ENCODE assay signal across 19 cellular contexts in the genomic region with DNA sequence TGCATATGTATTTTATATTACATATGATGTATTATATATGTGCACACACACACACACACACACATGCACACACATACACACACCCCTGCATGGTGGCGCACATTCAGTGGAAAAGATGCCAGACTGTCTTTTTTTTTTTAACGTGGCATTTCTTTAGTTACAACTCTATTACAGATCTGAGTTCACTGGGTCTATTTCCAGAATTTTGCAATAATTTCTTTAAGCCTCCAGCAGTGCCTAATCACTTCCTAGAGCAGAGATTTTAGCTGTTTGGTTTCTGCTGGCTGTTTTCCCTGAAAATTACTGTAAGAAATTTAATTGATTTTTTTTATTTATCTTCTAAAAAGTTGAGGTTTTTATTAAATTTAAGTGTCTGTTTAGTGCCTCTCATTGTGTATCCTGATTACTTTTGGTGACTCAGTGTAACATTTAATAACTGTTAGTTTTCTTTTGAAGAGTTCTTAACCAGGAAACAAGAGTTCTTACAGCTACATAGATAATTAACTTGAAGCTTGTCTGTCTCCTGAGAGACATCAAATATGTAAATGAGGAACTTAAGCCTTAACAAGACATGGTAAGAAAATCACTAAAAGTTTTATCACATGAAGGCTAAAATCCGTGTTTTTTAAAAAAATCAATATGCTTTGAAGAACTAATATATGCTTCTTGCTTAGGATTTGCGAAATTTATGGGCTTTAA.
DNase-seq lines count a peak whose midpoint lies in the region; ATAC-seq, FAIRE-seq and TF ChIP-seq lines count a peak whose summit lies in the region.
"Had no signal": no experiment of that assay in that cellular context is flagged by ENCODE, and none has a peak within 500 bp of the region (broad histone marks: within the 10 kb centered on the region; RNA-seq: fewer than 3 reads in every experiment).

No MANE protein-coding gene starts in this region.

- CTCF ChIA-PET in HepG2 (lab: Yijun Ruan, JAX; ENCODE audit: low intra/inter-chr PET ratio, low total read pairs) = no interaction called here

- H3K9ac ChIP-seq in HepG2 (ENCODE audit: insufficient read depth, low read depth, low read length) (no peak overlapping the region), smooth muscle cell (ENCODE audit: low read depth) (no peak overlapping the region)

- no peak for TF ChIP-seq POLR2A in right lobe of liver (IDR thresholded peaks at IDR 0.05)
- TF ChIP-seq POLR2A in HepG2 (IDR thresholded peaks at IDR 0.05; ENCODE audit: insufficient read depth in 1 of 2, low read depth in 2 of 2, low read length in 2 of 2) = no peak

- H3K4me3 ChIP-seq in right lobe of liver (no peak overlapping the region), HepG2 (replicated peaks in 1 of 3; ENCODE audit: insufficient read depth in 1 of 3, low read depth in 2 of 3, low read length in 3 of 3) (no peak overlapping the region), smooth muscle cell (no peak overlapping the region)
- H3K4me3 ChIP-seq: K562, MG63, SJSA1 had no signal

- peaks cover 0 to 12% (median 2%) of the 10 kb centered on the region in 4 donors for H3K4me1 ChIP-seq in right lobe of liver
- H3K4me1 ChIP-seq in HepG2 (ENCODE audit: insufficient read depth, low read length) = no peaks in the 10 kb centered on the region
- H3K4me1 ChIP-seq in smooth muscle cell (ENCODE audit: low read depth) = no peaks in the 10 kb centered on the region
- H3K4me1 ChIP-seq: SJSA1 had no signal

- H3K4me2 ChIP-seq in HepG2 (ENCODE audit: low read depth, low read length) (no peak overlapping the region), smooth muscle cell (peak overlapping the region; percentile 13)

- intact Hi-C loops in right lobe of liver (cut with DNase I) = no loop called here
- intact Hi-C loops in HepG2 (cut with micrococcal nuclease; ENCODE audit: unreplicated experiment) = no loop called here
- intact Hi-C loops in head of caudate nucleus (cut with DNase I) = no loop called here

- H2AFZ ChIP-seq in HepG2 (ENCODE audit: low read length) (no peak overlapping the region), smooth muscle cell (ENCODE audit: low read depth) (peak overlapping the region; percentile 65)

- DNase-seq in right lobe of liver (no peak), HepG2 (ENCODE audit: low spot score) (no peak), NCI-H748 treated with DMSO at 0.1 percent for 48 hours (lab: John Stamatoyannopoulos, UW) (peak; percentile 60), fibroblast of peridontal ligament (ENCODE audit: extremely low read depth) (peak; percentile 13), smooth muscle cell (lab: John Stamatoyannopoulos, UW; ENCODE audit: unreplicated experiment) (no peak), iPS-NIHi11 (ENCODE audit: low spot score) (no peak), head of caudate nucleus (no peak)
- no peak for DNase-seq in activated CD8-positive, alpha-beta memory T cell treated with anti-CD3 and anti-CD28 coated beads for 24 hours
- DNase-seq: MG63, NCI-H1694 treated with DMSO at 0.1 percent for 48 hours, NCI-H2227 treated with DMSO at 0.1 percent for 48 hours, NCI-H510A, NCI-H82 had no signal

- H3K79me2 ChIP-seq in HepG2 (ENCODE audit: insufficient read depth, low read length) = no peaks in the 10 kb centered on the region
- no peaks in the 10 kb centered on the region for H3K79me2 ChIP-seq in smooth muscle cell (ENCODE audit: low read depth)

- H3K27me3 ChIP-seq in right lobe of liver = no peaks in the 10 kb centered on the region
- no peaks in the 10 kb centered on the region for H3K27me3 ChIP-seq in HepG2 (ENCODE audit: control insufficient read depth in 1 of 2, insufficient read depth in 2 of 2, low read length in 2 of 2)
- H3K27me3 ChIP-seq in smooth muscle cell (ENCODE audit: low read depth) = no peaks in the 10 kb centered on the region
- H3K27me3 ChIP-seq: MG63 had no signal

- TF ChIP-seq CTCF in right lobe of liver (IDR thresholded peaks at IDR 0.05) = no peak
- TF ChIP-seq CTCF in HepG2 (CRISPR knock-in tag; IDR thresholded peaks at IDR 0.05) = no peak
- TF ChIP-seq CTCF in smooth muscle cell (IDR thresholded peaks at IDR 0.05; ENCODE audit: borderline replicate concordance, insufficient read depth, poor library complexity, severe bottlenecking) = no peak

- no peak for TF ChIP-seq RAD21 in HepG2 (CRISPR knock-in tag; IDR thresholded peaks at IDR 0.05)

- in situ Hi-C loops in HepG2 (cut with HindIII; ENCODE audit: extremely low pct_ligation_motif_present, low pct_unique_long_range_greater_than_20kb) = no loop called here

- H4K20me1 ChIP-seq in HepG2 (ENCODE audit: insufficient read depth, low read length) (no peaks in the 10 kb centered on the region), smooth muscle cell (ENCODE audit: low read depth) (no peaks in the 10 kb centered on the region)

- FAIRE-seq in HepG2 (lab: Jason Lieb, UNC) = no peak
- FAIRE-seq: G401.6, H1, K562 had no signal

- 42% methylated on average over 4 of the region's 4 CpGs for WGBS in right lobe of liver (ENCODE audit: insufficient coverage, low coverage, low lambda C conversion rate, missing lambda C conversion rate)
- WGBS in HepG2 (ENCODE audit: low lambda C conversion rate) = 31% methylated on average over 4 of the region's 4 CpGs
- WGBS in smooth muscle cell (ENCODE audit: low lambda C conversion rate) = 57% methylated on average over 4 of the region's 4 CpGs

- no TSS peak for BruUV-seq in HepG2 (replicated peaks; lab: Mats Ljungman, UMichigan)

- H3K36me3 ChIP-seq in right lobe of liver (no peaks in the 10 kb centered on the region), HepG2 (replicated peaks in 1 of 2; ENCODE audit: control insufficient read depth in 1 of 2, insufficient read depth in 2 of 2, low read length in 2 of 2) (no peaks in the 10 kb centered on the region), smooth muscle cell (ENCODE audit: low read depth) (no peaks in the 10 kb centered on the region)
- H3K36me3 ChIP-seq: MG63, SJSA1 had no signal

- ATAC-seq in right lobe of liver = peak; percentile 50 to 86 (median 79)
- ATAC-seq in HepG2 = no peak
- ATAC-seq: HCT116, K562, Right ventricle myocardium inferior had no signal

- no peaks in the 10 kb centered on the region for H3F3A ChIP-seq in smooth muscle cell (ENCODE audit: low read depth)

- POLR2A ChIA-PET in HepG2 (lab: Yijun Ruan, JAX) = no interaction called here

- H3K27ac ChIP-seq in right lobe of liver (no peak overlapping the region), HepG2 (ENCODE audit: extremely low read length, insufficient read depth, low read length) (no peak overlapping the region), smooth muscle cell (ENCODE audit: low read depth) (no peak overlapping the region)
- H3K27ac ChIP-seq: SJSA1 had no signal

- TF ChIP-seq EP300 in HepG2 (IDR thresholded peaks at IDR 0.05; ENCODE audit: low read depth in 2 of 2, low read length in 2 of 2) (no peak), HepG2 (CRISPR knock-in tag; IDR thresholded peaks at IDR 0.05; ENCODE audit: borderline replicate concordance) (no peak)

- H3K9me3 ChIP-seq in right lobe of liver (no peaks in the 10 kb centered on the region), HepG2 (ENCODE audit: low read length) (peaks cover 9% of the 10 kb centered on the region; the same call in 1 of the 2 replicates), smooth muscle cell (replicated peaks; ENCODE audit: low read depth) (no peaks in the 10 kb centered on the region)
- H3K9me3 ChIP-seq: MG63, SJSA1 had no signal

TF ChIP-seq in HepG2, 621 proteins besides CTCF, POLR2A, EP300 and RAD21 (continues in another document):
- TF ChIP-seq, protein P1, sequence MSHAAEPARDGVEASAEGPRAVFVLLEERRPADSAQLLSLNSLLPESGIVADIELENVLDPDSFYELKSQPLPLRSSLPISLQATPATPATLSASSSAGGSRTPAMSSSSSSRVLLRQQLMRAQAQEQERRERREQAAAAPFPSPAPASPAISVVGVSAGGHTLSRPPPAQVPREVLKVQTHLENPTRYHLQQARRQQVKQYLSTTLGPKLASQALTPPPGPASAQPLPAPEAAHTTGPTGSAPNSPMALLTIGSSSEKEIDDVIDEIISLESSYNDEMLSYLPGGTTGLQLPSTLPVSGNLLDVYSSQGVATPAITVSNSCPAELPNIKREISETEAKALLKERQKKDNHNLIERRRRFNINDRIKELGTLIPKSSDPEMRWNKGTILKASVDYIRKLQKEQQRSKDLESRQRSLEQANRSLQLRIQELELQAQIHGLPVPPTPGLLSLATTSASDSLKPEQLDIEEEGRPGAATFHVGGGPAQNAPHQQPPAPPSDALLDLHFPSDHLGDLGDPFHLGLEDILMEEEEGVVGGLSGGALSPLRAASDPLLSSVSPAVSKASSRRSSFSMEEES (CRISPR knock-in tag; IDR thresholded peaks at IDR 0.05) = no peak
- no peak for TF ChIP-seq RFXANK (CRISPR knock-in tag; IDR thresholded peaks at IDR 0.05)
- TF ChIP-seq ZNF263 (CRISPR knock-in tag; IDR thresholded peaks at IDR 0.05) = no peak
- TF ChIP-seq, protein P2, sequence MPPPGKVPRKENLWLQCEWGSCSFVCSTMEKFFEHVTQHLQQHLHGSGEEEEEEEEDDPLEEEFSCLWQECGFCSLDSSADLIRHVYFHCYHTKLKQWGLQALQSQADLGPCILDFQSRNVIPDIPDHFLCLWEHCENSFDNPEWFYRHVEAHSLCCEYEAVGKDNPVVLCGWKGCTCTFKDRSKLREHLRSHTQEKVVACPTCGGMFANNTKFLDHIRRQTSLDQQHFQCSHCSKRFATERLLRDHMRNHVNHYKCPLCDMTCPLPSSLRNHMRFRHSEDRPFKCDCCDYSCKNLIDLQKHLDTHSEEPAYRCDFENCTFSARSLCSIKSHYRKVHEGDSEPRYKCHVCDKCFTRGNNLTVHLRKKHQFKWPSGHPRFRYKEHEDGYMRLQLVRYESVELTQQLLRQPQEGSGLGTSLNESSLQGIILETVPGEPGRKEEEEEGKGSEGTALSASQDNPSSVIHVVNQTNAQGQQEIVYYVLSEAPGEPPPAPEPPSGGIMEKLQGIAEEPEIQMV (CRISPR knock-in tag; IDR thresholded peaks at IDR 0.05; ENCODE audit: low read depth) = no peak
- TF ChIP-seq, protein P3, sequence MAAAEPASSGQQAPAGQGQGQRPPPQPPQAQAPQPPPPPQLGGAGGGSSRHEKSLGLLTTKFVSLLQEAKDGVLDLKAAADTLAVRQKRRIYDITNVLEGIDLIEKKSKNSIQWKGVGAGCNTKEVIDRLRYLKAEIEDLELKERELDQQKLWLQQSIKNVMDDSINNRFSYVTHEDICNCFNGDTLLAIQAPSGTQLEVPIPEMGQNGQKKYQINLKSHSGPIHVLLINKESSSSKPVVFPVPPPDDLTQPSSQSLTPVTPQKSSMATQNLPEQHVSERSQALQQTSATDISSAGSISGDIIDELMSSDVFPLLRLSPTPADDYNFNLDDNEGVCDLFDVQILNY (CRISPR knock-in tag; conservative IDR thresholded peaks at IDR 0.05) = no peak

Comparison
In these comparisons a context has a peak if more than half of its experiments do, and no peak if none do; other contexts are left out.
1. DNase-seq: peak in NCI-H748 treated with DMSO at 0.1 percent for 48 hours (single experiment) and fibroblast of peridontal ligament (single experiment); none in right lobe of liver (0 of 3), HepG2 (single experiment), smooth muscle cell (single experiment), activated CD8-positive, alpha-beta memory T cell treated with anti-CD3 and anti-CD28 coated beads for 24 hours (single experiment), iPS-NIHi11 (single experiment) and head of caudate nucleus (0 of 42).